9 cellular contexts compared by ENCODE assay signal in genomic region chr6:96925290-96925687, GRCh38. TPM values are rescaled to one million over a fixed set of nuclear protein-coding genes. Genes with fewer than 3 reads are reported as not detected.
DNase-seq lines count a peak whose midpoint lies in the region; ATAC-seq, FAIRE-seq and TF ChIP-seq lines count a peak whose summit lies in the region.
"Had no signal": no experiment of that assay in that cellular context is flagged by ENCODE, and none has a peak within 500 bp of the region (broad histone marks: within the 10 kb centered on the region; RNA-seq: fewer than 3 reads in every experiment).

No MANE protein-coding gene starts in this region.

- H3K27ac Mint-ChIP-seq in activated CD4-positive, alpha-beta T cell treated with anti-CD3 and anti-CD28 coated beads, Interleukin-2, amount 10 ng/mL, durations not matched to agents 24 days and 14 days: peak overlapping the region; percentile 14
- H3K27ac Mint-ChIP-seq in activated naive CD4-positive, alpha-beta T cell treated with anti-CD3 and anti-CD28 coated beads, Interleukin-2, amount 50 U/mL, for 72 hours: peak overlapping the region; percentile 37 to 88

- no peak for ATAC-seq in activated naive CD4-positive, alpha-beta T cell treated with anti-CD3 and anti-CD28 coated beads, Interleukin-2, amount 50 U/mL, for 72 hours
- ATAC-seq in GM21423 (IDR thresholded peaks at IDR 0.05; ENCODE audit: unreplicated experiment): no peak

- no peak for DNase-seq in activated CD4-positive, alpha-beta T cell treated with anti-CD3 and anti-CD28 coated beads, Interleukin-2, amount 10 ng/mL, durations not matched to agents 24 days and 14 days
- DNase-seq in activated CD4-positive, alpha-beta T cell treated with anti-CD3 and anti-CD28 coated beads, Interleukin-2, amount 50 U/mL, for 1 hour: no peak
- DNase-seq in activated naive CD4-positive, alpha-beta T cell treated with anti-CD3 and anti-CD28 coated beads, Interleukin-2, amount 50 U/mL, for 72 hours (ENCODE audit: low spot score in 2 of 2): no peak
- DNase-seq in keratinocyte (ENCODE audit: low read depth, low spot score) (no peak), NCI-H2196 treated with DMSO at 0.1 percent for 48 hours (lab: John Stamatoyannopoulos, UW; ENCODE audit: unreplicated experiment) (no peak), amniotic stem cell (lab: John Stamatoyannopoulos, UW) (no peak)

- H3K27ac ChIP-seq in keratinocyte (ENCODE audit: control insufficient read depth, insufficient read depth, low read length) (no peak overlapping the region), subcutaneous abdominal adipose tissue (ENCODE audit: low read depth, low read length) (no peak overlapping the region)

- H4K20me1 ChIP-seq in keratinocyte (ENCODE audit: control insufficient read depth, extremely low read depth, insufficient read depth, low read length): no peaks in the 10 kb centered on the region

- no peaks in the 10 kb centered on the region for H3K9me3 ChIP-seq in keratinocyte (ENCODE audit: control insufficient read depth, low read depth, low read length)
- no peaks in the 10 kb centered on the region for H3K9me3 ChIP-seq in subcutaneous abdominal adipose tissue (ENCODE audit: control insufficient read depth in 5 of 5, low read length in 5 of 5)

- H3K27me3 ChIP-seq in keratinocyte (ENCODE audit: control insufficient read depth, extremely low read depth, insufficient read depth, low read length): peaks cover 35% of the 10 kb centered on the region
- H3K27me3 ChIP-seq in subcutaneous abdominal adipose tissue (ENCODE audit: control insufficient read depth in 5 of 5, insufficient read depth in 4 of 5, low read length in 5 of 5): no peaks in the 10 kb centered on the region

- no peaks in the 10 kb centered on the region for H3K79me2 ChIP-seq in keratinocyte (ENCODE audit: control insufficient read depth, insufficient read depth, low read length)

- H2AFZ ChIP-seq in keratinocyte (ENCODE audit: control insufficient read depth, low read length): no peak overlapping the region

- no peaks in the 10 kb centered on the region for H3K9me1 ChIP-seq in keratinocyte (ENCODE audit: control insufficient read depth, extremely low read depth, insufficient read depth, low read length)

- no peaks in the 10 kb centered on the region for H3K9me3 Mint-ChIP-seq in activated CD4-positive, alpha-beta T cell treated with anti-CD3 and anti-CD28 coated beads, Interleukin-2, amount 10 ng/mL, durations not matched to agents 24 days and 14 days
- no peaks in the 10 kb centered on the region for H3K9me3 Mint-ChIP-seq in activated naive CD4-positive, alpha-beta T cell treated with anti-CD3 and anti-CD28 coated beads, Interleukin-2, amount 50 U/mL, for 72 hours

- H3K9ac ChIP-seq in keratinocyte (ENCODE audit: control insufficient read depth, extremely low read depth, insufficient read depth, low read length) (no peak overlapping the region), subcutaneous abdominal adipose tissue (ENCODE audit: low read length in 5 of 5) (peak overlapping the region in 1 of 5 donors; percentile 54)

- H3K27me3 Mint-ChIP-seq in activated CD4-positive, alpha-beta T cell treated with anti-CD3 and anti-CD28 coated beads, Interleukin-2, amount 10 ng/mL, durations not matched to agents 24 days and 14 days: peaks cover 2% of the 10 kb centered on the region

- peak overlapping the region; percentile 91 for H3K4me3 Mint-ChIP-seq in activated CD4-positive, alpha-beta T cell treated with anti-CD3 and anti-CD28 coated beads, Interleukin-2, amount 10 ng/mL, durations not matched to agents 24 days and 14 days

- H3K4me2 ChIP-seq in keratinocyte (ENCODE audit: control insufficient read depth, extremely low read depth, insufficient read depth, low read depth, low read length): peak overlapping the region; percentile 94

- dilution Hi-C loops in keratinocyte (cut with MboI; ENCODE audit: extremely low pct_ligation_motif_present, low sequenced_read_pairs): no loop called here

- intact Hi-C loops in activated CD4-positive, alpha-beta T cell treated with anti-CD3 and anti-CD28 coated beads, Interleukin-2, amount 10 ng/mL, durations not matched to agents 24 days and 14 days (cut with micrococcal nuclease): no loop called here

- no peak for FAIRE-seq in keratinocyte (lab: Jason Lieb, UNC)

- H3K36me3 Mint-ChIP-seq in activated CD4-positive, alpha-beta T cell treated with anti-CD3 and anti-CD28 coated beads, Interleukin-2, amount 10 ng/mL, durations not matched to agents 24 days and 14 days (ENCODE audit: low read depth): no peaks in the 10 kb centered on the region
- H3K36me3 Mint-ChIP-seq in activated naive CD4-positive, alpha-beta T cell treated with anti-CD3 and anti-CD28 coated beads, Interleukin-2, amount 50 U/mL, for 72 hours: peaks cover 0 to 4% of the 10 kb centered on the region in 2 donors

- peak overlapping the region in 2 of 3 experiments; percentile 69 to 84 for H3K4me3 ChIP-seq in keratinocyte (ENCODE audit: control insufficient read depth in 2 of 3, extremely low read depth in 1 of 3, insufficient read depth in 2 of 3, low read depth in 1 of 3, low read length in 3 of 3)
- peak overlapping the region; percentile 87 to 94 (median 89) for H3K4me3 ChIP-seq in subcutaneous abdominal adipose tissue (ENCODE audit: low read depth in 1 of 5, low read length in 5 of 5)

- H3K4me1 ChIP-seq in keratinocyte (ENCODE audit: control insufficient read depth, extremely low read depth, insufficient read depth, low read length): peaks cover 5% of the 10 kb centered on the region
- peaks cover 0 to 17% (median 12%) of the 10 kb centered on the region in 5 donors for H3K4me1 ChIP-seq in subcutaneous abdominal adipose tissue (ENCODE audit: control insufficient read depth in 5 of 5, insufficient read depth in 5 of 5, low read length in 5 of 5)

- peaks cover 31% of the 10 kb centered on the region for H3K4me1 Mint-ChIP-seq in activated CD4-positive, alpha-beta T cell treated with anti-CD3 and anti-CD28 coated beads, Interleukin-2, amount 10 ng/mL, durations not matched to agents 24 days and 14 days

- no peaks in the 10 kb centered on the region for H3K36me3 ChIP-seq in keratinocyte (ENCODE audit: control insufficient read depth in 2 of 2, extremely low read depth in 1 of 2, insufficient read depth in 2 of 2, low read length in 2 of 2)
- H3K36me3 ChIP-seq in subcutaneous abdominal adipose tissue (ENCODE audit: control insufficient read depth in 5 of 5, insufficient read depth in 5 of 5, low read length in 5 of 5): no peaks in the 10 kb centered on the region

- TF ChIP-seq CTCF in keratinocyte (optimal IDR thresholded peaks at IDR 0.05 in 1 of 3, IDR thresholded peaks at IDR 0.05 in 1 of 3, conservative IDR thresholded peaks at IDR 0.05 in 1 of 3; ENCODE audit: extremely low read depth in 1 of 3, insufficient read depth in 2 of 3, low read length in 3 of 3): no peak

RNA-seq across cellular contexts. Expression of gene KLHL32, which starts 0.8 kb away (rescaled TPM):
- 0.07 and 0.44 TPM in 2 replicates for total RNA-seq in activated CD4-positive, alpha-beta T cell treated with anti-CD3 and anti-CD28 coated beads, Interleukin-2, amount 10 ng/mL, durations not matched to agents 24 days and 14 days
- total RNA-seq in activated naive CD4-positive, alpha-beta T cell treated with anti-CD3 and anti-CD28 coated beads, Interleukin-2, amount 50 U/mL, for 72 hours: 1 to 10 TPM in 1 of 2 donors, under 1 TPM in 1; 0.75 to 2.9 TPM
- polyA plus RNA-seq in keratinocyte: 0.12 TPM in 1 of 3 replicates, not detected in the others
- not detected for polyA plus RNA-seq in keratinocyte (2011; ENCODE audit: low read depth)
- polyA plus RNA-seq in keratinocyte (2011; cell fraction: cytosol; rRNA removed): 0.04 TPM in 1 of 2 replicates, not detected in the other
- 0.05 TPM in 1 of 2 replicates, not detected in the other for polyA plus RNA-seq in keratinocyte (2011; cell fraction: nucleus; rRNA removed)
- not detected in 2 replicates for polyA plus RNA-seq in keratinocyte (2012; ENCODE audit: low replicate concordance)
- polyA minus RNA-seq in keratinocyte: 0.30 TPM in 1 of 3 replicates, not detected in the others
- polyA minus RNA-seq in keratinocyte (2011; cell fraction: cytosol; rRNA and poly(A)+ RNA removed): not detected
- not detected in 2 replicates for polyA minus RNA-seq in keratinocyte (2011; cell fraction: nucleus; rRNA and poly(A)+ RNA removed)
- total RNA-seq: lung microvascular endothelial cell had no signal

RNA-seq across cellular contexts. Expression of gene NDUFAF4, which starts 27.6 kb away (rescaled TPM):
- 71.8 and 74.4 TPM in 2 replicates for total RNA-seq in activated CD4-positive, alpha-beta T cell treated with anti-CD3 and anti-CD28 coated beads, Interleukin-2, amount 10 ng/mL, durations not matched to agents 24 days and 14 days
- 10 to 100 TPM; 42.1 to 60.7 TPM for total RNA-seq in activated naive CD4-positive, alpha-beta T cell treated with anti-CD3 and anti-CD28 coated beads, Interleukin-2, amount 50 U/mL, for 72 hours
- polyA plus RNA-seq in keratinocyte: 35.5 to 68.3 TPM (median 37.3 TPM) in 3 replicates
- polyA plus RNA-seq in keratinocyte (2011; ENCODE audit: low read depth): 9.6 TPM
- 33.8 and 71.2 TPM in 2 replicates for polyA plus RNA-seq in keratinocyte (2011; cell fraction: cytosol; rRNA removed)
- polyA plus RNA-seq in keratinocyte (2011; cell fraction: nucleus; rRNA removed): 18.9 and 29.2 TPM in 2 replicates
- polyA plus RNA-seq in keratinocyte (2012; ENCODE audit: low replicate concordance): 29.8 and 38.7 TPM in 2 replicates
- 6.9 to 16.5 TPM (median 14.6 TPM) in 3 replicates for polyA minus RNA-seq in keratinocyte
- 10.9 TPM for polyA minus RNA-seq in keratinocyte (2011; cell fraction: cytosol; rRNA and poly(A)+ RNA removed)
- polyA minus RNA-seq in keratinocyte (2011; cell fraction: nucleus; rRNA and poly(A)+ RNA removed): 1.4 and 3.9 TPM in 2 replicates
